Comparison of ENCODE assay signal across 1 cellular context in the genomic region with DNA sequence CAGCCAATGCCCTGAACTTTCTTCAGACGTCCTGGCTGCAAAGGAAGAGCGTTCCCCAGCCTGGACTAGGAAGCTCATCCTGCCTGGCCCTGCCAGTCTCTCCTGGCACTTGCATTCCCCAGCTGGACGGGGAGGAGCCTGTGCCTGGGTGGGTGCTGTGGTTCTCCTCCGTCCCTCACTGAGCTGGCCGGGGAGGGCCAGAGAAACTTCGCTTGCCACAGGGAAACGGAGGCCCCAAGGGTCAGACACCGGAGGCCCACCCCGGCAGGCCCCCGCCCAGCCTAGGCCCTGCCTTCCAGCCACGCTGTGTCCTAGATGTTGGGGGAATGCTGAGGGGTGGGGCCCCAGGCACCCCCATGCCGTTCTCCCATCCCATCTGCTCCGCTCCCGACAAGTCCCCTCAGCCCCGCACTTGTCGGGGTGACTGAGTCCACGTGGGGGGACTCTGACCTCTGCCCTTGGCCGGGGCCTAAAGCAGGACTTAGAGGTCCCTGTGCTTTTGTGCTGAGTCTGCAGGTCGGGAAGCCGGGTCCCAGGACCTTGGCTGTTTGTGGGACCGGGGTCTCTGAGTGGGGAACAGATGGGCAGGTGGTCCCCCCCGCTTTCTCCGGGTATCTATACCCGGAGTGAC.
TF ChIP-seq lines count a peak whose summit lies in the region.

No MANE protein-coding gene starts in this region.

TF ChIP-seq in H1, 55 proteins besides CTCF, POLR2A, EP300 and RAD21:
- no peak for TF ChIP-seq POLR2AphosphoS5 (IDR thresholded peaks at IDR 0.05; ENCODE audit: low read depth, low read length)
- no peak for TF ChIP-seq TAF7 (optimal IDR thresholded peaks at IDR 0.05; ENCODE audit: borderline replicate concordance, low read depth, low read length)
- TF ChIP-seq CHD2 (IDR thresholded peaks at IDR 0.05; ENCODE audit: low read length) = no peak
- TF ChIP-seq EZH2 (IDR thresholded peaks at IDR 0.05; ENCODE audit: low read depth, low read length, severe bottlenecking) = no peak
- TF ChIP-seq RXRA (IDR thresholded peaks at IDR 0.05; ENCODE audit: insufficient read depth, low read depth, low read length) = no peak
- no peak for TF ChIP-seq YY1 (IDR thresholded peaks at IDR 0.05; ENCODE audit: low read depth, low read length)
TF ChIP-seq in H1: peak in this region for 0.
